ENCODE assay signal across 12 cellular contexts in the genomic region with DNA sequence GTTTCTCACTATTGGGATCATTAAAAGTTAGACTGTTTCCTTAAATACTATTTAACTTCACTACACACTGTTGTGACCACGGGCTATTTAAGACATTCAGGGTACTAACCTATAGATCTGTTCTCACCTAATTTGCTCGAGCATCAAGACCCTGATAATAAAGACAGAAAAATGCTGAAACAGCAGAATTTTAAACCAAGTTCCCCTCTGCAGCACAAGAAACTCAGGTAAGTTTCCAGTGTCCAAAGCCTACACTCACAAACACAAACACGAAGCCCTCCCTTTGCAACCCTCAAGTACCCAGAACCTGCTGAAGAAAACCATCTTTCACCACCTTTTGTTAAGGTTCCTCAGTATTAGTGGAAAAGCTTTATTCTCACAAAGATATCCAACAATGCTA. TPM values are rescaled to one million over a fixed set of nuclear protein-coding genes. Genes with fewer than 3 reads are reported as not detected.
DNase-seq lines count a peak whose midpoint lies in the region; ATAC-seq and TF ChIP-seq lines count a peak whose summit lies in the region.
"Had no signal": no experiment of that assay in that cellular context is flagged by ENCODE, and none has a peak within 500 bp of the region (broad histone marks: within the 10 kb centered on the region; RNA-seq: fewer than 3 reads in every experiment).

No MANE protein-coding gene starts in this region.

- H3K9me3 ChIP-seq in SK-N-SH (no peaks in the 10 kb centered on the region), T-helper 17 cell (ENCODE audit: control insufficient read depth, low read length, poor library complexity, severe bottlenecking) (no peaks in the 10 kb centered on the region), smooth muscle cell (replicated peaks; ENCODE audit: low read depth) (no peaks in the 10 kb centered on the region)
- H3K9me3 ChIP-seq: left ventricle myocardium inferior had no signal

- peaks cover 59% of the 10 kb centered on the region for H3K4me1 Mint-ChIP-seq in T-helper 17 cell
- H3K4me1 Mint-ChIP-seq in glutamatergic neuron (ENCODE audit: low read depth, unreplicated experiment), result peaks cover 38% of the 10 kb centered on the region

- H3K27ac ChIP-seq in SK-N-SH (ENCODE audit: low read depth in 2 of 2, low read length in 1 of 2) (no peak overlapping the region), smooth muscle cell (ENCODE audit: low read depth) (peak overlapping the region; percentile 99)

- H3K27me3 Mint-ChIP-seq in T-helper 17 cell (no peaks in the 10 kb centered on the region), glutamatergic neuron (ENCODE audit: unreplicated experiment) (peaks cover 8% of the 10 kb centered on the region)

- H3K4me3 Mint-ChIP-seq in T-helper 17 cell, result peak overlapping the region; percentile 95
- peak overlapping the region; percentile 23 for H3K4me3 Mint-ChIP-seq in glutamatergic neuron (ENCODE audit: unreplicated experiment)

- H3K9me3 Mint-ChIP-seq in glutamatergic neuron (ENCODE audit: unreplicated experiment), result peaks cover 10% of the 10 kb centered on the region

- CTCF ChIA-PET in SK-N-SH (lab: Yijun Ruan, JAX), result interaction anchor here (2.5 to 3.5 kb wide), 2 partner anchors 26 to 31 kb away, joined by 8 to 16 read pairs; no protein-coding TSS in a partner anchor

- no peak for TF ChIP-seq RAD21 in SK-N-SH (IDR thresholded peaks at IDR 0.05; ENCODE audit: low read length)

- no peak overlapping the region for H2AFZ ChIP-seq in SK-N-SH (ENCODE audit: low read depth)
- no peak overlapping the region for H2AFZ ChIP-seq in smooth muscle cell (ENCODE audit: low read depth)

- peak overlapping the region; percentile 97 for H3K27ac Mint-ChIP-seq in T-helper 17 cell
- H3K27ac Mint-ChIP-seq in glutamatergic neuron (ENCODE audit: unreplicated experiment), result no peak overlapping the region

- peaks cover 2 to 19% of the 10 kb centered on the region in 2 experiments for H3K36me3 ChIP-seq in SK-N-SH (replicated peaks in 1 of 2; ENCODE audit: control insufficient read depth in 1 of 2, insufficient read depth in 2 of 2, low read length in 1 of 2)
- no peaks in the 10 kb centered on the region for H3K36me3 ChIP-seq in smooth muscle cell (ENCODE audit: low read depth)
- H3K36me3 ChIP-seq: left ventricle myocardium inferior had no signal

- no peak overlapping the region for H3K9ac ChIP-seq in SK-N-SH
- H3K9ac ChIP-seq in smooth muscle cell (ENCODE audit: low read depth), result no peak overlapping the region

- DNase-seq in SK-N-SH (no peak), T-helper 17 cell (no peak), glutamatergic neuron (no peak), smooth muscle cell (lab: John Stamatoyannopoulos, UW; ENCODE audit: unreplicated experiment) (no peak), C1 segment of cervical spinal cord (lab: John Stamatoyannopoulos, UW) (no peak), OCI-M2 (lab: John Stamatoyannopoulos, UW; ENCODE audit: unreplicated experiment) (no peak)
- DNase-seq in stimulated activated CD4-positive, alpha-beta T cell treated with anti-CD3 and anti-CD28 coated beads, Interleukin-2, amount 100 ng/mL, for 24 hours, result no peak
- DNase-seq: 8988T; left ventricle myocardium inferior; NCI-H1694 treated with DMSO at 0.1 percent for 48 hours; stimulated activated CD4-positive, alpha-beta T cell treated with anti-CD3 and anti-CD28 coated beads, Interleukin-4, amount 100 ng/mL, for 1 hour had no signal

- H4K20me1 ChIP-seq in SK-N-SH (ENCODE audit: insufficient read depth) (peaks cover 72% of the 10 kb centered on the region), smooth muscle cell (ENCODE audit: low read depth) (peaks cover 85% of the 10 kb centered on the region)

- POLR2A ChIA-PET in SK-N-SH (lab: Yijun Ruan, JAX), result no interaction called here

- no peak for TF ChIP-seq EP300 in SK-N-SH (IDR thresholded peaks at IDR 0.05; ENCODE audit: borderline replicate concordance in 1 of 2, low read depth in 1 of 2, low read length in 1 of 2)

- H3K79me2 ChIP-seq in SK-N-SH (ENCODE audit: insufficient read depth) (peaks cover 92% of the 10 kb centered on the region), smooth muscle cell (ENCODE audit: low read depth) (peaks cover 86% of the 10 kb centered on the region)

- H3K36me3 Mint-ChIP-seq in T-helper 17 cell (ENCODE audit: low read depth) (peaks cover 2% of the 10 kb centered on the region), glutamatergic neuron (ENCODE audit: unreplicated experiment) (no peaks in the 10 kb centered on the region)

- H3K9me2 ChIP-seq in SK-N-SH, result no peaks in the 10 kb centered on the region

- no peaks in the 10 kb centered on the region for H3K27me3 ChIP-seq in SK-N-SH (ENCODE audit: insufficient read depth)
- no peaks in the 10 kb centered on the region for H3K27me3 ChIP-seq in smooth muscle cell (ENCODE audit: low read depth)

- H3K4me3 ChIP-seq in SK-N-SH (ENCODE audit: low read depth in 2 of 2, low read length in 1 of 2) (no peak overlapping the region), smooth muscle cell (peak overlapping the region; percentile 75)

- ATAC-seq in SK-N-SH treated with all-trans-retinoic acid at 6 μM for 48 hours, result no peak
- no peak for ATAC-seq in T-helper 17 cell

- H3K4me1 ChIP-seq in SK-N-SH (ENCODE audit: control insufficient read depth in 1 of 2, insufficient read depth in 2 of 2, low read depth in 1 of 2, low read length in 1 of 2) (peaks cover 12 to 14% of the 10 kb centered on the region in 2 experiments; a peak in 3 of 4 replicates), smooth muscle cell (ENCODE audit: low read depth) (peaks cover 44% of the 10 kb centered on the region)

- WGBS in SK-N-SH (ENCODE audit: low lambda C conversion rate), result 81% methylated on average over 3 of the region's 3 CpGs
- WGBS in smooth muscle cell (ENCODE audit: low lambda C conversion rate), result 69% methylated on average over 3 of the region's 3 CpGs

- TF ChIP-seq CTCF in SK-N-SH (IDR thresholded peaks at IDR 0.05) (no peak), glutamatergic neuron (IDR thresholded peaks at IDR 0.05; ENCODE audit: partially characterized antibody, unreplicated experiment) (no peak), smooth muscle cell (IDR thresholded peaks at IDR 0.05; ENCODE audit: borderline replicate concordance, insufficient read depth, poor library complexity, severe bottlenecking) (no peak)

- H3K4me2 ChIP-seq in SK-N-SH (0 out of 2 replicates have a peak overlapping the region, but pooled peaks have one; percentile 73), smooth muscle cell (peak overlapping the region; percentile 97)

- H3F3A ChIP-seq in SK-N-SH (replicated peaks; ENCODE audit: insufficient read depth), result peaks cover 8% of the 10 kb centered on the region
- peaks cover 15% of the 10 kb centered on the region for H3F3A ChIP-seq in smooth muscle cell (ENCODE audit: low read depth)

TF ChIP-seq in SK-N-SH, 30 proteins besides CTCF, POLR2A, EP300 and RAD21 (continues in another document):
- TF ChIP-seq POLR2AphosphoS5 (IDR thresholded peaks at IDR 0.05; ENCODE audit: low read depth, low read length), result no peak
- TF ChIP-seq RXRA (IDR thresholded peaks at IDR 0.05; ENCODE audit: borderline replicate concordance, low read depth), result no peak
- TF ChIP-seq, protein P1, sequence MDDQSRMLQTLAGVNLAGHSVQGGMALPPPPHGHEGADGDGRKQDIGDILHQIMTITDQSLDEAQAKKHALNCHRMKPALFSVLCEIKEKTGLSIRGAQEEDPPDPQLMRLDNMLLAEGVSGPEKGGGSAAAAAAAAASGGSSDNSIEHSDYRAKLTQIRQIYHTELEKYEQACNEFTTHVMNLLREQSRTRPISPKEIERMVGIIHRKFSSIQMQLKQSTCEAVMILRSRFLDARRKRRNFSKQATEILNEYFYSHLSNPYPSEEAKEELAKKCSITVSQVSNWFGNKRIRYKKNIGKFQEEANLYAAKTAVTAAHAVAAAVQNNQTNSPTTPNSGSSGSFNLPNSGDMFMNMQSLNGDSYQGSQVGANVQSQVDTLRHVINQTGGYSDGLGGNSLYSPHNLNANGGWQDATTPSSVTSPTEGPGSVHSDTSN (IDR thresholded peaks at IDR 0.05), result no peak
- no peak for TF ChIP-seq YY1 (IDR thresholded peaks at IDR 0.05; ENCODE audit: low read depth)
- TF ChIP-seq, protein P2, sequence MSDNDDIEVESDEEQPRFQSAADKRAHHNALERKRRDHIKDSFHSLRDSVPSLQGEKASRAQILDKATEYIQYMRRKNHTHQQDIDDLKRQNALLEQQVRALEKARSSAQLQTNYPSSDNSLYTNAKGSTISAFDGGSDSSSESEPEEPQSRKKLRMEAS (IDR thresholded peaks at IDR 0.05; ENCODE audit: low read depth), result no peak
- no peak for TF ChIP-seq ELF1 (IDR thresholded peaks at IDR 0.05)

TF ChIP-seq in SK-N-SH treated with all-trans-retinoic acid at 6 μM for 48 hours, 23 proteins besides CTCF, POLR2A, EP300 and RAD21 (continues in another document):
- no peak for TF ChIP-seq GLIS3 (CRISPR knock-in tag; IDR thresholded peaks at IDR 0.05)
- TF ChIP-seq, protein P3, sequence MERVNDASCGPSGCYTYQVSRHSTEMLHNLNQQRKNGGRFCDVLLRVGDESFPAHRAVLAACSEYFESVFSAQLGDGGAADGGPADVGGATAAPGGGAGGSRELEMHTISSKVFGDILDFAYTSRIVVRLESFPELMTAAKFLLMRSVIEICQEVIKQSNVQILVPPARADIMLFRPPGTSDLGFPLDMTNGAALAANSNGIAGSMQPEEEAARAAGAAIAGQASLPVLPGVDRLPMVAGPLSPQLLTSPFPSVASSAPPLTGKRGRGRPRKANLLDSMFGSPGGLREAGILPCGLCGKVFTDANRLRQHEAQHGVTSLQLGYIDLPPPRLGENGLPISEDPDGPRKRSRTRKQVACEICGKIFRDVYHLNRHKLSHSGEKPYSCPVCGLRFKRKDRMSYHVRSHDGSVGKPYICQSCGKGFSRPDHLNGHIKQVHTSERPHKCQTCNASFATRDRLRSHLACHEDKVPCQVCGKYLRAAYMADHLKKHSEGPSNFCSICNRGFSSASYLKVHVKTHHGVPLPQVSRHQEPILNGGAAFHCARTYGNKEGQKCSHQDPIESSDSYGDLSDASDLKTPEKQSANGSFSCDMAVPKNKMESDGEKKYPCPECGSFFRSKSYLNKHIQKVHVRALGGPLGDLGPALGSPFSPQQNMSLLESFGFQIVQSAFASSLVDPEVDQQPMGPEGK (CRISPR knock-in tag; IDR thresholded peaks at IDR 0.05; ENCODE audit: borderline replicate concordance), result no peak
- TF ChIP-seq ZNF565 (CRISPR knock-in tag; conservative IDR thresholded peaks at IDR 0.05; ENCODE audit: low read depth), result no peak
- no peak for TF ChIP-seq ZC3H10 (CRISPR knock-in tag; IDR thresholded peaks at IDR 0.05)
- no peak for TF ChIP-seq ZNF70 (CRISPR knock-in tag; IDR thresholded peaks at IDR 0.05)

RNA-seq across cellular contexts. Expression of a gene that starts 4.0 kb away (rescaled TPM):
- polyA plus RNA-seq in SK-N-SH (2012; rRNA removed), result 69.2 and 76.2 TPM in 2 replicates
- polyA plus RNA-seq in SK-N-SH (2012; cell fraction: cytosol; rRNA removed), result 54.8 and 71.2 TPM in 2 replicates
- polyA plus RNA-seq in SK-N-SH (2012; cell fraction: nucleus; rRNA removed), result 141 and 175 TPM in 2 replicates
- total RNA-seq in T-helper 17 cell, result 10 to 100 TPM; 63.8 to 71.5 TPM
- total RNA-seq in glutamatergic neuron (ENCODE audit: unreplicated experiment), result 43.2 TPM
- 92.3 and 100 TPM in 2 replicates for total RNA-seq in smooth muscle cell
- polyA plus RNA-seq in smooth muscle cell, result 46.3 and 49.8 TPM in 2 replicates

RNA-seq across cellular contexts. Expression of a gene that starts 4.2 kb away (rescaled TPM):
- polyA plus RNA-seq in SK-N-SH (2012; rRNA removed) (7.9 and 10.2 TPM in 2 replicates), smooth muscle cell (15.7 and 20.6 TPM in 2 replicates)
- 9.4 and 9.5 TPM in 2 replicates for polyA plus RNA-seq in SK-N-SH (2012; cell fraction: cytosol; rRNA removed)
- 10.4 and 14.2 TPM in 2 replicates for polyA plus RNA-seq in SK-N-SH (2012; cell fraction: nucleus; rRNA removed)
- total RNA-seq in T-helper 17 cell (10 to 100 TPM; 10.6 to 10.9 TPM), glutamatergic neuron (ENCODE audit: unreplicated experiment) (4.8 TPM), smooth muscle cell (16.0 and 18.3 TPM in 2 replicates)
